ENCODE assay signal across 8 cellular contexts in the genomic region with DNA sequence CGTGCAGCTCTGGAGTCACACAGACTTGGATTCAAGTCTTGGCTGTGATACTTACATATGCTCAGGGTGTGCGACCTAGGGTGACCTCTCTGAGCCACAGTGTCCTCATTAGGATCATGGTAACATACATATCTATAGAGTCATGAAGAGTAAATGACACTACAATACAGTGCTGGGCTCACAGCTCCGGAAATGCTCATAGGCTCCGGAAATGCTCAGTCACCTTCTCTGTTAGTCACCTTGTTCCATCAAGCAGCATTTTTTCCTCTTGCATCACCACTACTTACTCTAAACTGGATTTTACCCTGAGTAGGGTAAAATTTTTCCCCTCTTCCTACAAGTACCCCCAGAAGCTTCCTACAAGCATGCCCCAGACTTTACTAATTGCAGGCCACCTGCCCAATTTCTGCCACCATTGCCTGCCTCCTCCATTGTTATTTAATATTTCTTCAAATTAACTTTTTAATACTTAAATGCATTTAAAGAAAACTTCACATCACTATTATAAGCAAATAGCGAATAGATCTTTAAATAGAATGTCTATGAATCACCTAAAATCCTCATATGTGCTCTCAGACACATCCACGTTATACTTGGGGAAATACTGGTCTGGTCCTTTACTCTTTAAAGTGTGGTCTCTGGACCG.
DNase-seq lines count a peak whose midpoint lies in the region; ATAC-seq, FAIRE-seq and TF ChIP-seq lines count a peak whose summit lies in the region.

No MANE protein-coding gene starts in this region.

- no peak overlapping the region for H3K9ac ChIP-seq in neuronal stem cell (ENCODE audit: low read depth, low read length, poor library complexity)

- no peak overlapping the region for H2BK15ac ChIP-seq in neuronal stem cell (ENCODE audit: low read length)

- no peaks in the 10 kb centered on the region for H3K9me3 Mint-ChIP-seq in activated T-helper 1 cell treated with anti-CD3 and anti-CD28 coated beads, Interleukin-12 subunit alpha, Interleukin-12 subunit beta, Interleukin-2, Interleukin-4 antibody, amounts not matched to agents 30 ng/mL and 10 ng/mL and 1 ng/mL, durations not matched to agents 14 hours and 24 hours and 36 hours

- H4K91ac ChIP-seq in neuronal stem cell (ENCODE audit: low read depth, low read length, poor library complexity), result no peak overlapping the region

- no peak for TF ChIP-seq CTCF in A549 (IDR thresholded peaks at IDR 0.05)
- TF ChIP-seq CTCF in WERI-Rb-1 (IDR thresholded peaks at IDR 0.05; ENCODE audit: low read depth, low read length), result no peak
- TF ChIP-seq CTCF in left ventricle myocardium inferior (IDR thresholded peaks at IDR 0.05; ENCODE audit: borderline replicate concordance), result no peak

- H3K4me1 Mint-ChIP-seq in activated T-helper 1 cell treated with anti-CD3 and anti-CD28 coated beads, Interleukin-12 subunit alpha, Interleukin-12 subunit beta, Interleukin-2, Interleukin-4 antibody, amounts not matched to agents 30 ng/mL and 10 ng/mL and 1 ng/mL, durations not matched to agents 14 hours and 24 hours and 36 hours (ENCODE audit: low read depth), result peaks cover 15% of the 10 kb centered on the region

- CTCF ChIA-PET in A549 (lab: Yijun Ruan, JAX), result interaction anchor here (0.8 to 1.2 kb wide), 2 partner anchors 9 to 49 kb away, joined by 3 read pairs; no protein-coding TSS in a partner anchor

- H3K4ac ChIP-seq in neuronal stem cell (ENCODE audit: low read length), result no peak overlapping the region

- no peak overlapping the region for H2BK5ac ChIP-seq in neuronal stem cell (ENCODE audit: low read length)

- H3K27me3 Mint-ChIP-seq in activated T-helper 1 cell treated with anti-CD3 and anti-CD28 coated beads, Interleukin-12 subunit alpha, Interleukin-12 subunit beta, Interleukin-2, Interleukin-4 antibody, amounts not matched to agents 30 ng/mL and 10 ng/mL and 1 ng/mL, durations not matched to agents 14 hours and 24 hours and 36 hours (ENCODE audit: insufficient read depth), result no peaks in the 10 kb centered on the region

- no peak for TF ChIP-seq RAD21 in A549 (conservative IDR thresholded peaks at IDR 0.05 in 1 of 2, IDR thresholded peaks at IDR 0.05 in 1 of 2)

- H3K9me3 ChIP-seq in A549 (no peaks in the 10 kb centered on the region), right cardiac atrium (ENCODE audit: control insufficient read depth, low read length) (no peaks in the 10 kb centered on the region), neuronal stem cell (replicated peaks in 1 of 2; ENCODE audit: control insufficient read depth in 2 of 2, insufficient read depth in 1 of 2, low read depth in 1 of 2, low read length in 2 of 2) (peaks cover 0 to under 1% of the 10 kb centered on the region in 2 donors), WERI-Rb-1 (ENCODE audit: severe bottlenecking) (no peaks in the 10 kb centered on the region), left ventricle myocardium inferior (replicated peaks) (no peaks in the 10 kb centered on the region)

- peak; percentile 74 to 82 for DNase-seq in A549 (ENCODE audit: low read depth in 1 of 2, low spot score in 1 of 2)
- DNase-seq in LoVo (ENCODE audit: low spot score), result peak; percentile 12
- DNase-seq in activated T-helper 1 cell treated with anti-CD3 and anti-CD28 coated beads, Interleukin-12 subunit alpha, Interleukin-12 subunit beta, Interleukin-2, Interleukin-4 antibody, amounts not matched to agents 30 ng/mL and 10 ng/mL and 1 ng/mL, durations not matched to agents 14 hours and 24 hours and 36 hours (ENCODE audit: low spot score), result peak; percentile 17
- DNase-seq in kidney tubule cell (ENCODE audit: low spot score), result peak; percentile 85
- DNase-seq in right cardiac atrium, result no peak
- no peak for DNase-seq in neuronal stem cell (ENCODE audit: low spot score)
- no peak for DNase-seq in WERI-Rb-1
- DNase-seq in left ventricle myocardium inferior, result no peak

- H3K36me3 ChIP-seq in neuronal stem cell (replicated peaks in 1 of 2; ENCODE audit: control insufficient read depth in 2 of 2, insufficient read depth in 2 of 2, low read length in 2 of 2) (no peaks in the 10 kb centered on the region), WERI-Rb-1 (no peaks in the 10 kb centered on the region), left ventricle myocardium inferior (no peaks in the 10 kb centered on the region)

- no peak overlapping the region for H2AFZ ChIP-seq in neuronal stem cell (ENCODE audit: low read length)

- intact Hi-C loops in activated T-helper 1 cell treated with anti-CD3 and anti-CD28 coated beads, Interleukin-12 subunit alpha, Interleukin-12 subunit beta, Interleukin-2, Interleukin-4 antibody, amounts not matched to agents 30 ng/mL and 10 ng/mL and 1 ng/mL, durations not matched to agents 14 hours and 24 hours and 36 hours (cut with micrococcal nuclease), result loop anchor here (1.0 to 5.0 kb wide), 3 partner anchors 35 to 115 kb away; no protein-coding TSS in a partner anchor
- intact Hi-C loops in right cardiac atrium (cut with DNase I), result no loop called here
- intact Hi-C loops in left ventricle myocardium inferior (cut with micrococcal nuclease), result no loop called here

- H3K27ac ChIP-seq in A549 (peak overlapping the region; percentile 37 to 73), right cardiac atrium (ENCODE audit: low read length) (no peak overlapping the region), neuronal stem cell (replicated peaks; ENCODE audit: low read length) (no peak overlapping the region), WERI-Rb-1 (no peak overlapping the region), left ventricle myocardium inferior (replicated peaks) (no peak overlapping the region)

- H2AK5ac ChIP-seq in neuronal stem cell (ENCODE audit: low read depth, low read length), result no peak overlapping the region

- H3K4me1 ChIP-seq in A549 (peaks cover 12% of the 10 kb centered on the region), right cardiac atrium (ENCODE audit: control insufficient read depth, insufficient read depth, low read length) (no peaks in the 10 kb centered on the region), neuronal stem cell (ENCODE audit: control insufficient read depth in 2 of 2, insufficient read depth in 1 of 2, low read depth in 1 of 2, low read length in 2 of 2) (peaks cover 6 to 8% of the 10 kb centered on the region in 2 donors), left ventricle myocardium inferior (no peaks in the 10 kb centered on the region)

- no peak for FAIRE-seq in A549 (lab: Jason Lieb, UNC)

- H3K79me1 ChIP-seq in neuronal stem cell (ENCODE audit: low read depth, low read length), result peaks cover 2% of the 10 kb centered on the region

- H3K4me3 ChIP-seq in A549 (no peak overlapping the region), right cardiac atrium (ENCODE audit: low read length) (no peak overlapping the region), neuronal stem cell (ENCODE audit: low read length in 2 of 2) (no peak overlapping the region), WERI-Rb-1 (ENCODE audit: low read depth, low read length) (no peak overlapping the region), left ventricle myocardium inferior (no peak overlapping the region)

- H3K14ac ChIP-seq in neuronal stem cell (ENCODE audit: low read length), result no peak overlapping the region

- H2BK12ac ChIP-seq in neuronal stem cell (ENCODE audit: low read length), result no peak overlapping the region

- H3K27me3 ChIP-seq in right cardiac atrium (ENCODE audit: control insufficient read depth, insufficient read depth) (no peaks in the 10 kb centered on the region), neuronal stem cell (ENCODE audit: control insufficient read depth in 3 of 3, insufficient read depth in 3 of 3, low read depth in 1 of 3, low read length in 3 of 3) (no peaks in the 10 kb centered on the region), WERI-Rb-1 (ENCODE audit: insufficient read depth, low read depth, severe bottlenecking) (no peaks in the 10 kb centered on the region), left ventricle myocardium inferior (ENCODE audit: low read depth) (no peaks in the 10 kb centered on the region)

- no peak overlapping the region for H3K18ac ChIP-seq in neuronal stem cell (ENCODE audit: low read length)

- H3K23ac ChIP-seq in neuronal stem cell (ENCODE audit: low read depth, low read length, poor library complexity), result no peak overlapping the region

- no peak for TF ChIP-seq POLR2A in A549 (IDR thresholded peaks at IDR 0.05; ENCODE audit: low read length)

- peak overlapping the region; percentile 81 for H3K27ac Mint-ChIP-seq in activated T-helper 1 cell treated with anti-CD3 and anti-CD28 coated beads, Interleukin-12 subunit alpha, Interleukin-12 subunit beta, Interleukin-2, Interleukin-4 antibody, amounts not matched to agents 30 ng/mL and 10 ng/mL and 1 ng/mL, durations not matched to agents 14 hours and 24 hours and 36 hours

- H3K36me3 Mint-ChIP-seq in activated T-helper 1 cell treated with anti-CD3 and anti-CD28 coated beads, Interleukin-12 subunit alpha, Interleukin-12 subunit beta, Interleukin-2, Interleukin-4 antibody, amounts not matched to agents 30 ng/mL and 10 ng/mL and 1 ng/mL, durations not matched to agents 14 hours and 24 hours and 36 hours (ENCODE audit: low read depth), result no peaks in the 10 kb centered on the region

- TF ChIP-seq EP300 in A549 (IDR thresholded peaks at IDR 0.05), result peak in 1 of 2 experiments; percentile 21; a peak in 1 of 5 replicates

- peak overlapping the region; percentile 26 for H3K4me2 ChIP-seq in A549
- H3K4me2 ChIP-seq in neuronal stem cell (ENCODE audit: insufficient read depth, low read length, poor library complexity, severe bottlenecking), result no peak overlapping the region

- POLR2A ChIA-PET in A549 (lab: Yijun Ruan, JAX), result no interaction called here

- H3K4me3 Mint-ChIP-seq in activated T-helper 1 cell treated with anti-CD3 and anti-CD28 coated beads, Interleukin-12 subunit alpha, Interleukin-12 subunit beta, Interleukin-2, Interleukin-4 antibody, amounts not matched to agents 30 ng/mL and 10 ng/mL and 1 ng/mL, durations not matched to agents 14 hours and 24 hours and 36 hours, result no peak overlapping the region

- H4K8ac ChIP-seq in neuronal stem cell (ENCODE audit: low read depth, low read length), result no peak overlapping the region

- 44% methylated on average over 7 of the region's 7 CpGs for WGBS in A549 (ENCODE audit: missing lambda C conversion rate)
- 80% methylated on average over 7 of the region's 7 CpGs for WGBS in right cardiac atrium
- no CpG with 5 or more reads among the region's 7 CpGs for WGBS in neuronal stem cell (ENCODE audit: extremely low coverage in 2 of 2, insufficient read length in 2 of 2, insufficient replicate concordance in 1 of 2), 2 donors

- ATAC-seq in A549, result peak; percentile 91 to 96
- no peak for ATAC-seq in right cardiac atrium

- no peak overlapping the region for H2BK120ac ChIP-seq in neuronal stem cell (ENCODE audit: low read depth, low read length)

TF ChIP-seq in A549, 52 proteins besides CTCF, POLR2A, EP300 and RAD21:
- 0 out of 4 replicates have a peak, but pooled peaks of 1 of the 2 experiments have one; percentile 31 for TF ChIP-seq CEBPB (IDR thresholded peaks at IDR 0.05)
- TF ChIP-seq MAFK (IDR thresholded peaks at IDR 0.05; ENCODE audit: partially characterized antibody), result peak; percentile 75
- peak; percentile 46; the same call in 1 of the 2 replicates for TF ChIP-seq NFE2L2 (conservative IDR thresholded peaks at IDR 0.05; ENCODE audit: low read length)
- TF ChIP-seq FOSL2 (IDR thresholded peaks at IDR 0.05), result no peak
- TF ChIP-seq FOSL2 (CRISPR knock-in tag; IDR thresholded peaks at IDR 0.05), result peak; percentile 46; the same call in 1 of the 2 replicates
- TF ChIP-seq HOXB5 (CRISPR knock-in tag; IDR thresholded peaks at IDR 0.05), result no peak
TF ChIP-seq in A549: peak in this region for 4.

Comparison
In these comparisons a context has a peak if more than half of its experiments do, and no peak if none do; other contexts are left out.
1. ATAC-seq: peak in A549 (2 of 2); none in right cardiac atrium (0 of 2).
2. DNase-seq: peak in A549 (2 of 2), LoVo (single experiment), activated T-helper 1 cell treated with anti-CD3 and anti-CD28 coated beads, Interleukin-12 subunit alpha, Interleukin-12 subunit beta, Interleukin-2, Interleukin-4 antibody, amounts not matched to agents 30 ng/mL and 10 ng/mL and 1 ng/mL, durations not matched to agents 14 hours and 24 hours and 36 hours (single experiment) and kidney tubule cell (single experiment); none in right cardiac atrium (0 of 3), neuronal stem cell (single experiment), WERI-Rb-1 (single experiment) and left ventricle myocardium inferior (single experiment).
3. H3K27ac ChIP-seq: peak in A549 (2 of 2); none in right cardiac atrium (single experiment), neuronal stem cell (single experiment), WERI-Rb-1 (single experiment) and left ventricle myocardium inferior (single experiment).